Comparison of ENCODE assay signal across 20 cellular contexts in the genomic region with DNA sequence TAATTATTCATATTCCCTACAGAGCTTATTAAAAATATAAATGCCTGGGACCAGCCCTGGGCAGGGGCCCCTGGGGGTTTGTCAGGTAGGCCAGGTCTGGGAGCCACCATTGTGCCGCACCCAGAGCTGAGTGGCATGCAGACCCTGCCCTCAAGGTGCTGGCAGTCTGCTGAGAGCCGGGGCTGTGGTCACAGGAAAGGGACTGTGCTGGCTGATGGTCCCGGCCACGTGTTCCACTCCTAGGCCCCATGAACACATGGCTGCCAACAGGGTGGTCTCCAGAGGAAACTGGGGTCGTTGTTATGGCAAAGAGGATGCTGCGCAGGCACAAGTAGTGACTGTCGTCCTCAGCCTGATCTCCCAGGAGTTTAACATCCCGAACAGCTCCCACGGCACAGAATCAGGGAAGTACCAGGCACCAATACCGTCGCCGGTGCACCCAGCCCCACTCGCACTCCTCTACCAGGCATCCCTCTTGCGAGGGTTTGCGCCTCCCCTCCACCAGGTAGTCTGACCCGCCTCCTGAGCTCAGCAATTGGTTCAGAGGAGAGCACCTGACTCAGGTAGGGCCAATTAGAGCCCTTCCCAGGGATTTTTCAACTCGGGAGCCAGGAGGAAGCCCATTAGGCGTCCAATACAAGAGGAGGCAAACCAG. TPM values are rescaled to one million over a fixed set of nuclear protein-coding genes. Genes with fewer than 3 reads are reported as not detected.
DNase-seq lines count a peak whose midpoint lies in the region; ATAC-seq and TF ChIP-seq lines count a peak whose summit lies in the region.
"Had no signal": no experiment of that assay in that cellular context is flagged by ENCODE, and none has a peak within 500 bp of the region (broad histone marks: within the 10 kb centered on the region; RNA-seq: fewer than 3 reads in every experiment).

No MANE protein-coding gene starts in this region.

- no peak for TF ChIP-seq CTCF in CD4-positive, alpha-beta T cell (IDR thresholded peaks at IDR 0.05)

- H3K27ac Mint-ChIP-seq in CD4-positive, alpha-beta T cell: no peak overlapping the region
- H3K27ac Mint-ChIP-seq: immature natural killer cell, T-cell had no signal

- H3K9ac ChIP-seq in skeletal muscle satellite cell (ENCODE audit: low read depth, low read length): peak overlapping the region; percentile 73

- H3K4me1 ChIP-seq in skeletal muscle satellite cell (ENCODE audit: control insufficient read depth, insufficient read depth, low read length): peaks cover 64% of the 10 kb centered on the region

- H3K9me3 ChIP-seq in skeletal muscle satellite cell (replicated peaks; ENCODE audit: low read length): peaks cover 5% of the 10 kb centered on the region
- no peaks in the 10 kb centered on the region for H3K9me3 ChIP-seq in CD4-positive, alpha-beta T cell (ENCODE audit: control insufficient read depth, low read length)
- H3K9me3 ChIP-seq: neutrophil, SJCRH30, vagina had no signal

- H3K4me3 Mint-ChIP-seq in CD4-positive, alpha-beta T cell: no peak overlapping the region
- H3K4me3 Mint-ChIP-seq: brain, immature natural killer cell, T-cell had no signal

- H3K36me3 Mint-ChIP-seq in CD4-positive, alpha-beta T cell (ENCODE audit: low read depth): no peaks in the 10 kb centered on the region
- H3K36me3 Mint-ChIP-seq: brain, immature natural killer cell, T-cell had no signal

- H3K4me2 ChIP-seq in skeletal muscle satellite cell (ENCODE audit: low read length): no peak overlapping the region

- no peak overlapping the region for H3K4me3 ChIP-seq in H7 (ENCODE audit: insufficient read depth, low read depth, low read length)
- H3K4me3 ChIP-seq in skeletal muscle satellite cell (ENCODE audit: low read length): no peak overlapping the region
- H3K4me3 ChIP-seq: heart left ventricle, SJCRH30, stomach, vagina had no signal

- DNase-seq in H7: peak; percentile 47
- DNase-seq in islet precursor cell: peak; percentile 43
- DNase-seq in hepatic stellate cell (ENCODE audit: low spot score): no peak
- no peak for DNase-seq in CD4-positive, alpha-beta T cell
- DNase-seq in hippocampal formation (lab: John Stamatoyannopoulos, UW): no peak
- DNase-seq: C1 segment of cervical spinal cord, cortex of kidney, heart left ventricle, immature natural killer cell, NCI-H2107, NCI-H510A treated with DMSO at 0.1 percent for 48 hours, stomach, T-cell had no signal

- no peaks in the 10 kb centered on the region for H3K4me1 Mint-ChIP-seq in CD4-positive, alpha-beta T cell (ENCODE audit: low read depth)
- H3K4me1 Mint-ChIP-seq: immature natural killer cell, T-cell had no signal

- POLR2A ChIA-PET in CD4-positive, alpha-beta T cell (lab: Charles Lee): no interaction called here

- no peak for ATAC-seq in HG02759 (IDR thresholded peaks at IDR 0.05; ENCODE audit: unreplicated experiment)
- no peak for ATAC-seq in CD4-positive, alpha-beta T cell (ENCODE audit: poor library complexity)
- ATAC-seq: T-cell had no signal

- peak overlapping the region; percentile 70 for H3K27ac ChIP-seq in angular gyrus (ENCODE audit: low read depth, low read length)
- H3K27ac ChIP-seq in CD4-positive, alpha-beta T cell (ENCODE audit: low read depth, low read length): no peak overlapping the region
- H3K27ac ChIP-seq: neutrophil, SJCRH30 had no signal

- no peaks in the 10 kb centered on the region for H3K27me3 ChIP-seq in H7 (ENCODE audit: control insufficient read depth, insufficient read depth, low read length)
- H3K27me3 ChIP-seq in skeletal muscle satellite cell (ENCODE audit: control insufficient read depth, insufficient read depth, low read length): no peaks in the 10 kb centered on the region
- no peaks in the 10 kb centered on the region for H3K27me3 ChIP-seq in CD4-positive, alpha-beta T cell (ENCODE audit: control insufficient read depth, insufficient read depth, low read length)
- H3K27me3 ChIP-seq: SJCRH30, stomach, vagina had no signal

- H3K36me3 ChIP-seq in H7 (replicated peaks; ENCODE audit: control insufficient read depth, insufficient read depth, low read length) (no peaks in the 10 kb centered on the region), skeletal muscle satellite cell (ENCODE audit: insufficient read depth, low read length) (no peaks in the 10 kb centered on the region)
- H3K36me3 ChIP-seq: heart left ventricle, neutrophil, SJCRH30, stomach, vagina had no signal

- CTCF ChIA-PET in CD4-positive, alpha-beta T cell (lab: Charles Lee): no interaction called here

- H3K9me3 Mint-ChIP-seq in CD4-positive, alpha-beta T cell: no peaks in the 10 kb centered on the region
- H3K9me3 Mint-ChIP-seq: immature natural killer cell had no signal

- intact Hi-C loops in CD4-positive, alpha-beta T cell (cut with DNase I, micrococcal nuclease): loop anchor here in 1 of 2 experiments (10.0 kb wide), 1 partner anchor 81 kb away; no protein-coding TSS in a partner anchor

- no peaks in the 10 kb centered on the region for H3K27me3 Mint-ChIP-seq in CD4-positive, alpha-beta T cell
- H3K27me3 Mint-ChIP-seq: brain had no signal

RNA-seq across cellular contexts. Expression of a gene that starts 39.2 kb away (rescaled TPM):
- 26.0 and 31.6 TPM in 2 replicates for total RNA-seq in H7 (2014; rRNA removed; shearing (Covaris generic))
- 103 and 112 TPM in 2 replicates for total RNA-seq in skeletal muscle satellite cell (2012; rRNA removed)
- 100 to 1,000 TPM in 1 of 2 experiments, 10 to 100 TPM in 1; 98.8 to 104 TPM for total RNA-seq in CD4-positive, alpha-beta T cell

Comparison
In these comparisons a context has a peak if more than half of its experiments do, and no peak if none do; other contexts are left out.
1. DNase-seq: peak in H7 (single experiment) and islet precursor cell (single experiment); none in hepatic stellate cell (single experiment), CD4-positive, alpha-beta T cell (0 of 10) and hippocampal formation (0 of 2).